In the genomic region with DNA sequence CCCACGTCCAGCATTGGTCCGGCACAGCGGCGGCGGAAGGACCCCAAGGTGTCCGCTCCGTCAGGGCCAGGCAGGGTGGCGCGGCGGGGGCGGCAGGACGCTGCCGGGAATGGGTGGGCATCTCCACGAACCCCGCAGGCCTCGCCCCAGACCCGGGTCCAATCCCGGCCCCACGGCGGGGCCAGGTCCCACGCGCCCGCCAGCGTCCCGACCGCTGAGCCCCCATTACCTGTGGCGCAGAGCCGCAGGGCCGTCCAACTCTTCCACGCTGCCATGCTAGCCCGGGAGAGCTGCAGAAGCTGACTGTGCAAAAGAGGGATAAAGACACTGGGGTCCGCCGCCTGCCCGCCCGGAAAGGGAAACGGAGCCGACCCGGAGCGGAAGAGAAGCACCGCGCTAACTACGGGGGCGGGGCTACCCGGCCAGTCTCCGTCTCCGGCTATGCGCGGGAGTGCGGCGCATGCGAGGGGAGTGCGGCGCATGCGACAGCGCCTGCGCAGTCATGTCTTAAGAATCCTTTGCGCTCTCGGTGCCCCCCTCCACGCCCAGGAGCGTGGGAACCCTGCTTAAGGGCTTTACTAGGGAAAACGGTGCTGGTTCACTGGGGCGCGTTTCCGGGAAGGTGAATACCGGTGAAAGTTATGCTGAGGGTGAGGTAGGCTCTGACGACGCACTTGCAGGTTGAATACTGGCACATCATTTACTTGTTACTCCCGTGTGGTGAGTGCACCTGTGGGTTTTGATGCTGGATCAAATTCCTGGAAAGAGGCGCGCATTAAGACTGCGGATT, we compare ENCODE assay signal across 1 cellular context.
TF ChIP-seq lines count a peak whose summit lies in the region.

TSS of gene TMX3 (minus strand) at position 402 of the 790 bp plus-strand sequence. CDS start at position 275, 127 bp downstream.

TF ChIP-seq in K562, 482 proteins besides CTCF, POLR2A, EP300 and RAD21 (continued from another document and continues in another):
- TF ChIP-seq MGA (IDR thresholded peaks at IDR 0.05) (peak; percentile 96), ZNF740 (CRISPR knock-in tag; IDR thresholded peaks at IDR 0.05) (no peak), ZNF740 (tag; IDR thresholded peaks at IDR 0.05) (no peak), E2F5 (CRISPR knock-in tag; IDR thresholded peaks at IDR 0.05) (peak; percentile 33; the same call in 1 of the 2 replicates), BRD9 (IDR thresholded peaks at IDR 0.05; ENCODE audit: low read depth, partially characterized antibody) (no peak), ZNF583 (CRISPR knock-in tag; IDR thresholded peaks at IDR 0.05) (no peak), MEIS2 (IDR thresholded peaks at IDR 0.05; ENCODE audit: partially characterized antibody) (peak; percentile 84), ZC3H4 (CRISPR knock-in tag; IDR thresholded peaks at IDR 0.05; ENCODE audit: borderline replicate concordance) (no peak), DACH1 (IDR thresholded peaks at IDR 0.05; ENCODE audit: partially characterized antibody) (no peak), POLR2AphosphoS5 (IDR thresholded peaks at IDR 0.05; ENCODE audit: control insufficient read depth, insufficient read depth, low read depth, low read length) (0 out of 2 replicates have a peak, but pooled peaks have one; percentile 56), ZNF511 (CRISPR knock-in tag; IDR thresholded peaks at IDR 0.05) (peak; percentile 59; the same call in 1 of the 2 replicates), FOXA3 (CRISPR knock-in tag; conservative IDR thresholded peaks at IDR 0.05 in 1 of 2, IDR thresholded peaks at IDR 0.05 in 1 of 2) (no peak), DEAF1 (CRISPR knock-in tag; IDR thresholded peaks at IDR 0.05) (no peak), HOMEZ (CRISPR knock-in tag; IDR thresholded peaks at IDR 0.05) (no peak), SRSF3 (IDR thresholded peaks at IDR 0.05; ENCODE audit: insufficient read depth, low read length) (no peak), TCF7 (IDR thresholded peaks at IDR 0.05; ENCODE audit: borderline replicate concordance) (no peak), ELF4 (CRISPR knock-in tag; IDR thresholded peaks at IDR 0.05) (no peak), ZNF75A (CRISPR knock-in tag; IDR thresholded peaks at IDR 0.05) (no peak)
- TF ChIP-seq, protein P1, sequence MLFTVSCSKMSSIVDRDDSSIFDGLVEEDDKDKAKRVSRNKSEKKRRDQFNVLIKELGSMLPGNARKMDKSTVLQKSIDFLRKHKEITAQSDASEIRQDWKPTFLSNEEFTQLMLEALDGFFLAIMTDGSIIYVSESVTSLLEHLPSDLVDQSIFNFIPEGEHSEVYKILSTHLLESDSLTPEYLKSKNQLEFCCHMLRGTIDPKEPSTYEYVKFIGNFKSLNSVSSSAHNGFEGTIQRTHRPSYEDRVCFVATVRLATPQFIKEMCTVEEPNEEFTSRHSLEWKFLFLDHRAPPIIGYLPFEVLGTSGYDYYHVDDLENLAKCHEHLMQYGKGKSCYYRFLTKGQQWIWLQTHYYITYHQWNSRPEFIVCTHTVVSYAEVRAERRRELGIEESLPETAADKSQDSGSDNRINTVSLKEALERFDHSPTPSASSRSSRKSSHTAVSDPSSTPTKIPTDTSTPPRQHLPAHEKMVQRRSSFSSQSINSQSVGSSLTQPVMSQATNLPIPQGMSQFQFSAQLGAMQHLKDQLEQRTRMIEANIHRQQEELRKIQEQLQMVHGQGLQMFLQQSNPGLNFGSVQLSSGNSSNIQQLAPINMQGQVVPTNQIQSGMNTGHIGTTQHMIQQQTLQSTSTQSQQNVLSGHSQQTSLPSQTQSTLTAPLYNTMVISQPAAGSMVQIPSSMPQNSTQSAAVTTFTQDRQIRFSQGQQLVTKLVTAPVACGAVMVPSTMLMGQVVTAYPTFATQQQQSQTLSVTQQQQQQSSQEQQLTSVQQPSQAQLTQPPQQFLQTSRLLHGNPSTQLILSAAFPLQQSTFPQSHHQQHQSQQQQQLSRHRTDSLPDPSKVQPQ (CRISPR knock-in tag; IDR thresholded peaks at IDR 0.05; ENCODE audit: borderline replicate concordance): no peak
- TF ChIP-seq, protein P2, sequence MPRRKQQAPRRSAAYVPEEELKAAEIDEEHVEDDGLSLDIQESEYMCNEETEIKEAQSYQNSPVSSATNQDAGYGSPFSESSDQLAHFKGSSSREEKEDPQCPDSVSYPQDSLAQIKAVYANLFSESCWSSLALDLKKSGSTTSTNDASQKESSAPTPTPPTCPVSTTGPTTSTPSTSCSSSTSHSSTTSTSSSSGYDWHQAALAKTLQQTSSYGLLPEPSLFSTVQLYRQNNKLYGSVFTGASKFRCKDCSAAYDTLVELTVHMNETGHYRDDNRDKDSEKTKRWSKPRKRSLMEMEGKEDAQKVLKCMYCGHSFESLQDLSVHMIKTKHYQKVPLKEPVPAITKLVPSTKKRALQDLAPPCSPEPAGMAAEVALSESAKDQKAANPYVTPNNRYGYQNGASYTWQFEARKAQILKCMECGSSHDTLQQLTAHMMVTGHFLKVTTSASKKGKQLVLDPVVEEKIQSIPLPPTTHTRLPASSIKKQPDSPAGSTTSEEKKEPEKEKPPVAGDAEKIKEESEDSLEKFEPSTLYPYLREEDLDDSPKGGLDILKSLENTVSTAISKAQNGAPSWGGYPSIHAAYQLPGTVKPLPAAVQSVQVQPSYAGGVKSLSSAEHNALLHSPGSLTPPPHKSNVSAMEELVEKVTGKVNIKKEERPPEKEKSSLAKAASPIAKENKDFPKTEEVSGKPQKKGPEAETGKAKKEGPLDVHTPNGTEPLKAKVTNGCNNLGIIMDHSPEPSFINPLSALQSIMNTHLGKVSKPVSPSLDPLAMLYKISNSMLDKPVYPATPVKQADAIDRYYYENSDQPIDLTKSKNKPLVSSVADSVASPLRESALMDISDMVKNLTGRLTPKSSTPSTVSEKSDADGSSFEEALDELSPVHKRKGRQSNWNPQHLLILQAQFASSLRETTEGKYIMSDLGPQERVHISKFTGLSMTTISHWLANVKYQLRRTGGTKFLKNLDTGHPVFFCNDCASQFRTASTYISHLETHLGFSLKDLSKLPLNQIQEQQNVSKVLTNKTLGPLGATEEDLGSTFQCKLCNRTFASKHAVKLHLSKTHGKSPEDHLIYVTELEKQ (CRISPR knock-in tag; IDR thresholded peaks at IDR 0.05): no peak
- TF ChIP-seq, protein P3, sequence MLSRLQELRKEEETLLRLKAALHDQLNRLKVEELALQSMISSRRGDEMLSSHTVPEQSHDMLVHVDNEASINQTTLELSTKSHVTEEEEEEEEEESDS (CRISPR knock-in tag; IDR thresholded peaks at IDR 0.05): no peak
